ENCODE assay signal across 9 cellular contexts in genomic region chr10:94963901-94964300, GRCh38. TPM values are rescaled to one million over a fixed set of nuclear protein-coding genes. Genes with fewer than 3 reads are reported as not detected.
DNase-seq lines count a peak whose midpoint lies in the region; ATAC-seq, FAIRE-seq and TF ChIP-seq lines count a peak whose summit lies in the region.
"Had no signal": no experiment of that assay in that cellular context is flagged by ENCODE, and none has a peak within 500 bp of the region (broad histone marks: within the 10 kb centered on the region; RNA-seq: fewer than 3 reads in every experiment).

No MANE protein-coding gene starts in this region.

- in situ Hi-C loops in astrocyte of the spinal cord (cut with HindIII; ENCODE audit: low sequenced_read_pairs) (no loop called here), HepG2 (cut with HindIII; ENCODE audit: extremely low pct_ligation_motif_present, low pct_unique_long_range_greater_than_20kb) (no loop called here)

- H3K27me3 ChIP-seq in HCT116 (ENCODE audit: insufficient read depth, low read length): no peaks in the 10 kb centered on the region
- no peaks in the 10 kb centered on the region for H3K27me3 ChIP-seq in HepG2 (ENCODE audit: control insufficient read depth in 1 of 2, insufficient read depth in 2 of 2, low read length in 2 of 2)

- ATAC-seq in HCT116: peak; percentile 99
- ATAC-seq in HepG2: peak; percentile 91
- ATAC-seq in HG03097 (IDR thresholded peaks at IDR 0.05; ENCODE audit: low FRiP score, unreplicated experiment): no peak

- no peak overlapping the region for H3K9ac ChIP-seq in HCT116 (ENCODE audit: low read length)
- H3K9ac ChIP-seq in HepG2 (ENCODE audit: insufficient read depth, low read depth, low read length): no peak overlapping the region

- no peaks in the 10 kb centered on the region for H3K4me1 ChIP-seq in HCT116 (ENCODE audit: control insufficient read depth in 1 of 2, insufficient read depth in 2 of 2, low read length in 2 of 2)
- no peaks in the 10 kb centered on the region for H3K4me1 ChIP-seq in HepG2 (ENCODE audit: insufficient read depth, low read length)

- H4K20me1 ChIP-seq in HCT116 (ENCODE audit: insufficient read depth) (no peaks in the 10 kb centered on the region), HepG2 (ENCODE audit: insufficient read depth, low read length) (no peaks in the 10 kb centered on the region)

- no peak for TF ChIP-seq EP300 in HepG2 (IDR thresholded peaks at IDR 0.05; ENCODE audit: low read depth in 2 of 2, low read length in 2 of 2)
- no peak for TF ChIP-seq EP300 in HepG2 (CRISPR knock-in tag; IDR thresholded peaks at IDR 0.05; ENCODE audit: borderline replicate concordance)

- WGBS in HepG2 (ENCODE audit: low lambda C conversion rate): 0% methylated on average over 1 of the region's 1 CpG

- H2AFZ ChIP-seq in HCT116 (ENCODE audit: low read depth, low read length, poor library complexity, severe bottlenecking): peak overlapping the region; percentile 76
- no peak overlapping the region for H2AFZ ChIP-seq in HepG2 (ENCODE audit: low read length)

- no peak for TF ChIP-seq POLR2A in HCT116 (IDR thresholded peaks at IDR 0.05; ENCODE audit: borderline replicate concordance, extremely low read depth, insufficient read depth, insufficient read length)
- TF ChIP-seq POLR2A in HepG2 (IDR thresholded peaks at IDR 0.05; ENCODE audit: insufficient read depth in 1 of 2, low read depth in 2 of 2, low read length in 2 of 2): no peak

- H3K4me2 ChIP-seq in HCT116 (ENCODE audit: low read length) (no peak overlapping the region), HepG2 (ENCODE audit: low read depth, low read length) (no peak overlapping the region)

- peak; percentile 6 for DNase-seq in GM10248 (ENCODE audit: extremely low spot score)
- peak; percentile 46 for DNase-seq in HCT116 (ENCODE audit: low read depth, low spot score)
- DNase-seq in NCI-H1105 treated with DMSO at 0.1 percent for 48 hours (lab: John Stamatoyannopoulos, UW): peak; percentile 30
- DNase-seq in astrocyte of the spinal cord (ENCODE audit: low read depth, low spot score): peak; percentile 8
- peak; percentile 45 for DNase-seq in HepG2 (ENCODE audit: low spot score)
- DNase-seq in middle frontal gyrus (ENCODE audit: extremely low spot score, low spot score): no peak
- no peak for DNase-seq in substantia nigra (lab: John Stamatoyannopoulos, UW)

- H3K79me2 ChIP-seq in HCT116 (ENCODE audit: insufficient read depth, low read length): no peaks in the 10 kb centered on the region
- H3K79me2 ChIP-seq in HepG2 (ENCODE audit: insufficient read depth, low read length): no peaks in the 10 kb centered on the region

- H3K4me3 ChIP-seq in HCT116 (replicated peaks in 1 of 2; ENCODE audit: low read depth in 1 of 2, low read length in 2 of 2) (no peak overlapping the region), astrocyte of the spinal cord (ENCODE audit: low read depth, low read length) (no peak overlapping the region), HepG2 (replicated peaks in 1 of 3; ENCODE audit: insufficient read depth in 1 of 3, low read depth in 2 of 3, low read length in 3 of 3) (no peak overlapping the region)

- CTCF ChIA-PET in GM10248 (lab: Yijun Ruan, JAX): interaction anchor here (1.1 to 1.6 kb wide), 7 partner anchors 8 to 32 kb away, joined by 3 to 7 read pairs (median 4); no protein-coding TSS in a partner anchor
- CTCF ChIA-PET in HCT116 (lab: Charles Lee): interaction anchor here (1.0 to 1.8 kb wide), 6 partner anchors 8 to 283 kb away, joined by 4 to 6 read pairs (median 4); no protein-coding TSS in a partner anchor
- CTCF ChIA-PET in HepG2 (lab: Yijun Ruan, JAX; ENCODE audit: low intra/inter-chr PET ratio, low total read pairs): no interaction called here

- TF ChIP-seq CTCF in GM10248 (IDR thresholded peaks at IDR 0.05; ENCODE audit: control extremely low read depth, extremely low read depth, low read depth, missing control alignments) (peak; percentile 60), HCT116 (IDR thresholded peaks at IDR 0.05 in 2 of 3, conservative IDR thresholded peaks at IDR 0.05 in 1 of 3; ENCODE audit: borderline replicate concordance in 1 of 3, insufficient read depth in 1 of 3, low read depth in 2 of 3, low read length in 2 of 3) (peak; percentile 30 to 86 (median 81); a peak in 4 of 6 replicates), astrocyte of the spinal cord (IDR thresholded peaks at IDR 0.05; ENCODE audit: low read depth, low read length) (peak; percentile 51), HepG2 (CRISPR knock-in tag; IDR thresholded peaks at IDR 0.05) (peak; percentile 71)

- intact Hi-C loops in HCT116 (cut with micrococcal nuclease): no loop called here
- intact Hi-C loops in HepG2 (cut with micrococcal nuclease; ENCODE audit: unreplicated experiment): loop anchor here (5.0 to 10.0 kb wide), 2 partner anchors 171 to 398 kb away; no protein-coding TSS in a partner anchor

- RAD21 ChIA-PET in HCT116 (lab: Charles Lee; ENCODE audit: low non-redundant PET in 1 of 2, low total read pairs in 2 of 2, uncharacterized antibody in 2 of 2, unreplicated experiment in 2 of 2): no interaction called here

- POLR2A ChIA-PET in GM10248 (lab: Yijun Ruan, JAX): no interaction called here
- POLR2A ChIA-PET in HCT116 (lab: Charles Lee): no interaction called here
- POLR2A ChIA-PET in HepG2 (lab: Yijun Ruan, JAX): no interaction called here

- peak; percentile 54 for TF ChIP-seq RAD21 in HCT116 (IDR thresholded peaks at IDR 0.05; ENCODE audit: low read depth)
- no peak; the same call in 1 of the 2 replicates for TF ChIP-seq RAD21 in HepG2 (CRISPR knock-in tag; IDR thresholded peaks at IDR 0.05)

- FAIRE-seq in HepG2 (lab: Jason Lieb, UNC): peak; percentile 78

- no TSS peak for BruUV-seq in HCT116 (replicated peaks; lab: Mats Ljungman, UMichigan)
- BruUV-seq in HepG2 (replicated peaks; lab: Mats Ljungman, UMichigan): no TSS peak

- no peak overlapping the region for H3K27ac ChIP-seq in HCT116 (ENCODE audit: low read depth, low read length)
- no peak overlapping the region for H3K27ac ChIP-seq in HepG2 (ENCODE audit: extremely low read length, insufficient read depth, low read length)
- no peak overlapping the region for H3K27ac ChIP-seq in substantia nigra (ENCODE audit: low read depth, low read length, poor library complexity, severe bottlenecking)

- H3K9me3 ChIP-seq in HCT116 (ENCODE audit: control insufficient read depth in 1 of 2, insufficient read depth in 1 of 2, low read depth in 1 of 2, low read length in 2 of 2) (no peaks in the 10 kb centered on the region), HepG2 (ENCODE audit: low read length) (no peaks in the 10 kb centered on the region)

- no peaks in the 10 kb centered on the region for H3K9me2 ChIP-seq in HCT116 (ENCODE audit: insufficient read depth)

- H3K36me3 ChIP-seq in HCT116 (ENCODE audit: control insufficient read depth in 1 of 2, insufficient read depth in 2 of 2, low read length in 2 of 2) (no peaks in the 10 kb centered on the region), HepG2 (replicated peaks in 1 of 2; ENCODE audit: control insufficient read depth in 1 of 2, insufficient read depth in 2 of 2, low read length in 2 of 2) (no peaks in the 10 kb centered on the region)

TF ChIP-seq in HCT116, 20 proteins besides CTCF, POLR2A, EP300 and RAD21 (continues in another document):
- no peak for TF ChIP-seq ZNF274 (IDR thresholded peaks at IDR 0.05; ENCODE audit: low read depth, low read length)
- TF ChIP-seq FOSL1 (IDR thresholded peaks at IDR 0.05; ENCODE audit: low read depth): no peak
- no peak for TF ChIP-seq CEBPB (IDR thresholded peaks at IDR 0.05; ENCODE audit: low read depth)
- no peak for TF ChIP-seq EZH2phosphoT487 (IDR thresholded peaks at IDR 0.05; ENCODE audit: borderline replicate concordance)

TF ChIP-seq in HepG2, 621 proteins besides CTCF, POLR2A, EP300 and RAD21 (continues in another document):
- no peak for TF ChIP-seq ZMYM2 (CRISPR knock-in tag; IDR thresholded peaks at IDR 0.05)
- no peak for TF ChIP-seq PAWR (CRISPR knock-in tag; IDR thresholded peaks at IDR 0.05; ENCODE audit: borderline replicate concordance)
- peak; percentile 81 for TF ChIP-seq TEAD3 (CRISPR knock-in tag; optimal IDR thresholded peaks at IDR 0.05; ENCODE audit: borderline replicate concordance)
- TF ChIP-seq GABPA (IDR thresholded peaks at IDR 0.05; ENCODE audit: low read depth, low read length): no peak
- TF ChIP-seq GABPA (CRISPR knock-in tag; IDR thresholded peaks at IDR 0.05; ENCODE audit: low read depth): no peak
- no peak for TF ChIP-seq ARID2 (CRISPR knock-in tag; IDR thresholded peaks at IDR 0.05; ENCODE audit: borderline replicate concordance)
- TF ChIP-seq ZNF20 (CRISPR knock-in tag; IDR thresholded peaks at IDR 0.05): no peak
- no peak for TF ChIP-seq ZBTB20 (CRISPR knock-in tag; IDR thresholded peaks at IDR 0.05; ENCODE audit: borderline replicate concordance, low read depth)

RNA-seq across cellular contexts. Expression of gene CYP2C9, which starts 25.4 kb away (rescaled TPM):
- 0.76 TPM for total RNA-seq in HCT116 (2021; ENCODE audit: unreplicated experiment)
- not detected in 2 replicates for polyA plus RNA-seq in HCT116 (2012)
- not detected in 2 replicates for total RNA-seq in HepG2 (2016; rRNA removed; fragmentation: Illumina TruSeq; extraction: Trizol)
- not detected in 2 replicates for total RNA-seq in HepG2 (2016; cell fraction: cytosol; rRNA removed; fragmentation: Illumina TruSeq; extraction: Trizol; ENCODE audit: low read depth)
- not detected in 2 replicates for total RNA-seq in HepG2 (2016; cell fraction: insoluble cytoplasmic fraction; rRNA removed; fragmentation: Illumina TruSeq; extraction: Trizol)
- not detected in 2 replicates for total RNA-seq in HepG2 (2016; cell fraction: membrane; rRNA removed; fragmentation: Illumina TruSeq; extraction: Trizol)
- total RNA-seq in HepG2 (2016; cell fraction: nucleus; rRNA removed; fragmentation: Illumina TruSeq; extraction: Trizol): not detected in 2 replicates
- polyA plus RNA-seq in HepG2 (2011; rRNA removed): not detected in 2 replicates
- polyA plus RNA-seq in HepG2 (2011; cell fraction: cytosol; rRNA removed): not detected in 2 replicates
- polyA plus RNA-seq in HepG2 (2011; cell fraction: nucleus; rRNA removed): 0.24 TPM in 1 of 2 replicates, not detected in the other
- not detected in 2 replicates for polyA plus RNA-seq in HepG2 (2012)
- polyA plus RNA-seq in HepG2 (2016; cell fraction: cytosol; fragmentation: Illumina TruSeq; extraction: Trizol; ENCODE audit: low read depth): not detected in 2 replicates
- polyA plus RNA-seq in HepG2 (2016; cell fraction: insoluble cytoplasmic fraction; fragmentation: Illumina TruSeq; extraction: Trizol; ENCODE audit: low read depth): not detected in 2 replicates
- polyA plus RNA-seq in HepG2 (2016; cell fraction: membrane; fragmentation: Illumina TruSeq; extraction: Trizol; ENCODE audit: low read depth): not detected in 2 replicates
- not detected in 2 replicates for polyA plus RNA-seq in HepG2 (2016; cell fraction: nucleus; fragmentation: Illumina TruSeq; extraction: Trizol; ENCODE audit: insufficient read depth, low read depth)
- polyA minus RNA-seq in HepG2 (2011; rRNA and poly(A)+ RNA removed; ENCODE audit: low replicate concordance): not detected in 2 replicates
- not detected in 2 replicates for polyA minus RNA-seq in HepG2 (2011; cell fraction: cytosol; rRNA and poly(A)+ RNA removed)
- polyA minus RNA-seq in HepG2 (2011; cell fraction: nucleus; rRNA and poly(A)+ RNA removed): not detected in 2 replicates
- total RNA-seq: skeletal muscle tissue had no signal

Comparison
In these comparisons a context has a peak if more than half of its experiments do, and no peak if none do; other contexts are left out.
1. DNase-seq: peak in GM10248 (single experiment), HCT116 (single experiment), NCI-H1105 treated with DMSO at 0.1 percent for 48 hours (single experiment), astrocyte of the spinal cord (single experiment) and HepG2 (single experiment); none in middle frontal gyrus (single experiment) and substantia nigra (0 of 49).
2. Peak in every context shown above with its lines, with median percentiles within 50 percentile points of each other: CTCF ChIP-seq.